ENCODE assay signal across 17 cellular contexts in genomic region chr3:168021737-168022450, GRCh38.
DNase-seq lines count a peak whose midpoint lies in the region; ATAC-seq, FAIRE-seq and TF ChIP-seq lines count a peak whose summit lies in the region.
"Had no signal": no experiment of that assay in that cellular context is flagged by ENCODE, and none has a peak within 500 bp of the region (broad histone marks: within the 10 kb centered on the region; RNA-seq: fewer than 3 reads in every experiment).

No MANE protein-coding gene starts in this region.

- H3K27me3 ChIP-seq in K562 (ENCODE audit: control insufficient read depth in 2 of 2, insufficient read depth in 2 of 2, low read length in 2 of 2), result no peaks in the 10 kb centered on the region

- POLR2A ChIA-PET in K562 (lab: Yijun Ruan, JAX), result no interaction called here

- CTCF ChIA-PET in K562 (lab: Yijun Ruan, JAX; ENCODE audit: low intra/inter-chr PET ratio), result no interaction called here

- FAIRE-seq in K562 (lab: Jason Lieb, UNC), result no peak
- FAIRE-seq: GM12891 had no signal

- ATAC-seq in natural killer cell treated with Interleukin-12 subunit alpha and Interleukin-12 subunit beta and Interleukin-15 and Interleukin-18, amount 100 ng/mL, for 72 hours, result no peak
- ATAC-seq in natural killer cell, result no peak
- no peak for ATAC-seq in K562
- ATAC-seq in left colon, result peak; percentile 55
- no peak for ATAC-seq in left lobe of liver

- no peak for TF ChIP-seq EP300 in K562 (IDR thresholded peaks at IDR 0.05; ENCODE audit: low read length)

- H2AFZ ChIP-seq in K562 (ENCODE audit: low read depth, low read length), result no peak overlapping the region

- peaks cover 44% of the 10 kb centered on the region for H3K36me3 Mint-ChIP-seq in natural killer cell treated with Interleukin-12 subunit alpha and Interleukin-12 subunit beta and Interleukin-15 and Interleukin-18, amount 100 ng/mL, for 72 hours
- peaks cover 5% of the 10 kb centered on the region for H3K36me3 Mint-ChIP-seq in natural killer cell

- intact Hi-C loops in natural killer cell (cut with micrococcal nuclease) (no loop called here), K562 (cut with micrococcal nuclease) (no loop called here), left colon (cut with DNase I, micrococcal nuclease) (no loop called here)

- peaks cover 25 to 33% of the 10 kb centered on the region in 2 donors for H3K4me1 Mint-ChIP-seq in natural killer cell treated with Interleukin-12 subunit alpha and Interleukin-12 subunit beta and Interleukin-15 and Interleukin-18, amount 100 ng/mL, for 72 hours (ENCODE audit: low read depth in 2 of 2)
- H3K4me1 Mint-ChIP-seq in natural killer cell, result peaks cover 17 to 25% of the 10 kb centered on the region in 2 donors
- H3K4me1 Mint-ChIP-seq: H9 had no signal

- no peaks in the 10 kb centered on the region for H3K27me3 Mint-ChIP-seq in natural killer cell treated with Interleukin-12 subunit alpha and Interleukin-12 subunit beta and Interleukin-15 and Interleukin-18, amount 100 ng/mL, for 72 hours
- no peaks in the 10 kb centered on the region for H3K27me3 Mint-ChIP-seq in natural killer cell (ENCODE audit: low read depth in 2 of 2)
- H3K27me3 Mint-ChIP-seq: CD4-positive, alpha-beta T cell had no signal

- peak overlapping the region; percentile 7 to 14 for H3K27ac Mint-ChIP-seq in natural killer cell treated with Interleukin-12 subunit alpha and Interleukin-12 subunit beta and Interleukin-15 and Interleukin-18, amount 100 ng/mL, for 72 hours
- peak overlapping the region in 1 of 2 donors; percentile 4 for H3K27ac Mint-ChIP-seq in natural killer cell
- H3K27ac Mint-ChIP-seq: CD4-positive, alpha-beta T cell had no signal

- in situ Hi-C loops in K562 (cut with MboI), result no loop called here

- H3K4me2 ChIP-seq in K562 (ENCODE audit: insufficient read depth, low read length), result no peak overlapping the region

- H3K9me3 ChIP-seq in K562 (replicated peaks; ENCODE audit: control insufficient read depth, insufficient read depth, low read depth, low read length), result no peaks in the 10 kb centered on the region

- no peak overlapping the region for H3K4me3 Mint-ChIP-seq in natural killer cell treated with Interleukin-12 subunit alpha and Interleukin-12 subunit beta and Interleukin-15 and Interleukin-18, amount 100 ng/mL, for 72 hours
- H3K4me3 Mint-ChIP-seq in natural killer cell, result no peak overlapping the region
- H3K4me3 Mint-ChIP-seq: CD4-positive, alpha-beta T cell; H9 had no signal

- TF ChIP-seq CTCF in natural killer cell (IDR thresholded peaks at IDR 0.05) (no peak), K562 (IDR thresholded peaks at IDR 0.05 in 2 of 3, conservative IDR thresholded peaks at IDR 0.05 in 1 of 3; ENCODE audit: insufficient read depth in 2 of 3, low read depth in 1 of 3, low read length in 3 of 3) (no peak)

- 89% methylated on average over 7 of the region's 7 CpGs for WGBS in K562 (ENCODE audit: insufficient coverage, low coverage, missing lambda C conversion rate)

- TF ChIP-seq POLR2A in K562 (conservative IDR thresholded peaks at IDR 0.05), result no peak

- H4K20me1 ChIP-seq in K562 (replicated peaks; ENCODE audit: control insufficient read depth, insufficient read depth, low read length), result no peaks in the 10 kb centered on the region

- no peaks in the 10 kb centered on the region for H3K9me1 ChIP-seq in K562 (ENCODE audit: control insufficient read depth, insufficient read depth, low read length)

- H3K9me3 Mint-ChIP-seq in natural killer cell treated with Interleukin-12 subunit alpha and Interleukin-12 subunit beta and Interleukin-15 and Interleukin-18, amount 100 ng/mL, for 72 hours, result no peaks in the 10 kb centered on the region
- no peaks in the 10 kb centered on the region for H3K9me3 Mint-ChIP-seq in natural killer cell
- H3K9me3 Mint-ChIP-seq: CD4-positive, alpha-beta T cell; H9 had no signal

- H3K4me3 ChIP-seq in K562, result no peak overlapping the region

- H3K79me2 ChIP-seq in K562 (ENCODE audit: control insufficient read depth, insufficient read depth, low read length), result no peaks in the 10 kb centered on the region

- H3K9ac ChIP-seq in K562 (ENCODE audit: insufficient read depth in 1 of 2, low read depth in 2 of 2, low read length in 2 of 2), result no peak overlapping the region

- no peak for TF ChIP-seq RAD21 in K562 (CRISPR knock-in tag; conservative IDR thresholded peaks at IDR 0.05 in 1 of 2, IDR thresholded peaks at IDR 0.05 in 1 of 2)

- H3K27ac ChIP-seq in K562 (ENCODE audit: extremely low read depth, low read depth, low read length), result no peak overlapping the region

- DNase-seq in natural killer cell treated with Interleukin-12 subunit alpha and Interleukin-12 subunit beta and Interleukin-15 and Interleukin-18, amount 100 ng/mL, for 72 hours (ENCODE audit: low spot score), result no peak
- DNase-seq in natural killer cell (no peak), K562 (ENCODE audit: extremely low read depth in 1 of 4, low spot score in 3 of 4) (no peak), left colon (no peak), NCI-H1436 treated with DMSO at 0.1 percent for 48 hours (lab: John Stamatoyannopoulos, UW) (no peak), NCI-H524 (lab: John Stamatoyannopoulos, UW) (no peak), left lobe of liver (ENCODE audit: low spot score) (no peak), SW 1271 (lab: John Stamatoyannopoulos, UW) (no peak)
- DNase-seq: 8988T; ACHN; C1 segment of cervical spinal cord; Calu3; CD4-positive, alpha-beta T cell; DMS79; GOT3; H9 had no signal

- peaks cover 81% of the 10 kb centered on the region for H3K36me3 ChIP-seq in K562 (ENCODE audit: control insufficient read depth, insufficient read depth, low read length)

- BruUV-seq in K562 (replicated peaks; lab: Mats Ljungman, UMichigan), result no TSS peak

- H3K4me1 ChIP-seq in K562 (replicated peaks in 1 of 2; ENCODE audit: control insufficient read depth in 2 of 2, insufficient read depth in 2 of 2, low read length in 2 of 2), result no peaks in the 10 kb centered on the region

TF ChIP-seq in K562, 482 proteins besides CTCF, POLR2A, EP300 and RAD21:
- TF ChIP-seq C11orf30 (IDR thresholded peaks at IDR 0.05; ENCODE audit: low read depth) (peak; percentile 38; the same call in 1 of the 2 replicates), MAFF (IDR thresholded peaks at IDR 0.05; ENCODE audit: low read length) (peak; percentile 44), MAFG (tag; conservative IDR thresholded peaks at IDR 0.05) (peak; percentile 32), FUS (optimal IDR thresholded peaks at IDR 0.05; ENCODE audit: low read depth, low read length) (no peak), MAFK (IDR thresholded peaks at IDR 0.05; ENCODE audit: low read length) (peak; percentile 20; the same call in 1 of the 2 replicates), ZNF316 (IDR thresholded peaks at IDR 0.05) (peak; percentile 69), ATF4 (CRISPR knock-in tag; IDR thresholded peaks at IDR 0.05) (no peak)
